ENCODE assay signal across 15 cellular contexts in the genomic region with DNA sequence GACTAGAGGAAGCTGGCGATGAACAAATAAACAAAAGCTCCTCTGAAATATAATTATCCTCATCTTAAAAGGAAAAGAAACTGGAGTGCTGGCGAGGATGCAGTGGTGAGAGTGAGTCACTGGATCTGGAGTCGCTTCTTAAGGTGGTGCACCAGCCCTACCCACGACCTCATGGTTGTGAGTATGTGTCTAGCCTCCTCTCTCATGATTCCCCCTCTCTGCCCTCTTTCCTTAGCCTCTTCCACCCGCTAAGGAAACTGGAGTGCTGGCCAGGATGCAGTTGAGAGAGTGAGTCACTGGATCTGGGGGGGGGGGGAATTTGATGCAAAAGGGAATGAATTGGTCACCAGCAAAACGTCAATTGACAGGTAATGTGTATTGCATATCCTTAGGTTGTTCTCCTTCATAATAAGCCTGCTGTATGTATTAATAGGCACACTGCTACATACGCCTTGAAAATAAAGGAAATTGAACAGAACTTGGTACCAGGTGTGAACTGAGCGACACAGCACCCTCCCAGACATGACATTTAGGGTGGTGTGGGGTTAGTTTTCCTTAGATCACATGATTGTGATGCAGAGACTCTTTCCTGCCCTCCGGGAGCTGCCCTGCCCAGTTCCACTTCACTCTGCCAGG. TPM values are rescaled to one million over a fixed set of nuclear protein-coding genes. Genes with fewer than 3 reads are reported as not detected.
DNase-seq lines count a peak whose midpoint lies in the region; ATAC-seq and TF ChIP-seq lines count a peak whose summit lies in the region.
"Had no signal": no experiment of that assay in that cellular context is flagged by ENCODE, and none has a peak within 500 bp of the region (broad histone marks: within the 10 kb centered on the region; RNA-seq: fewer than 3 reads in every experiment).

No MANE protein-coding gene starts in this region.

- no peaks in the 10 kb centered on the region for H3K9me2 ChIP-seq in GM23248 (ENCODE audit: insufficient read depth)

- no peak overlapping the region for H2AFZ ChIP-seq in GM23248

- no peak for TF ChIP-seq CTCF in Calu3 (IDR thresholded peaks at IDR 0.05; ENCODE audit: unreplicated experiment)

- H4K20me1 ChIP-seq in GM23248 (ENCODE audit: insufficient read depth) = no peaks in the 10 kb centered on the region

- no peaks in the 10 kb centered on the region for H3K9me3 Mint-ChIP-seq in Calu3 (ENCODE audit: low read depth, unreplicated experiment)

- H3K4me2 ChIP-seq in GM23248 (ENCODE audit: unreplicated experiment) = peak overlapping the region; percentile 63

- H3K4me1 Mint-ChIP-seq in Calu3 (ENCODE audit: low read depth, unreplicated experiment) = peaks cover 8% of the 10 kb centered on the region

- BruUV-seq in Calu3 (replicated peaks; lab: Mats Ljungman, UMichigan) = no TSS peak

- 26 to 31% methylated on average over 9 of the region's 9 CpGs for WGBS in GM23248 (ENCODE audit: low coverage in 1 of 2, low lambda C conversion rate in 2 of 2, missing lambda C conversion rate in 2 of 2), 2 experiments

- H3K27me3 ChIP-seq in GM23248 (replicated peaks; ENCODE audit: insufficient read depth) = no peaks in the 10 kb centered on the region

- H3K4me3 ChIP-seq in GM23248 = peak overlapping the region; percentile 17; the same call in 1 of the 2 replicates
- H3K4me3 ChIP-seq: stomach had no signal

- H3K4me1 ChIP-seq in GM23248 (ENCODE audit: insufficient read depth) = peaks cover 14% of the 10 kb centered on the region

- CTCF ChIA-PET in Calu3 (lab: Charles Lee) = interaction anchor here (0.7 kb wide), 2 partner anchors 17 to 926 kb away, joined by 3 to 4 read pairs; no protein-coding TSS in a partner anchor

- H3K9me3 ChIP-seq in GM23248 (ENCODE audit: low read depth) = no peaks in the 10 kb centered on the region
- H3K9me3 ChIP-seq: stomach had no signal

- no peaks in the 10 kb centered on the region for H3K36me3 ChIP-seq in GM23248 (ENCODE audit: low read depth)
- H3K36me3 ChIP-seq: stomach had no signal

- ATAC-seq in esophagus mucosa = peak; percentile 58

- peaks cover 61% of the 10 kb centered on the region for H3K27me3 Mint-ChIP-seq in Calu3 (ENCODE audit: unreplicated experiment)

- in situ Hi-C loops in GM23248 (cut with MboI) = loop anchor here (25.0 kb wide), 1 partner anchor 1324 kb away; no protein-coding TSS in a partner anchor

- H3K79me2 ChIP-seq in GM23248 (ENCODE audit: insufficient read depth) = no peaks in the 10 kb centered on the region

- no peaks in the 10 kb centered on the region for H3K36me3 Mint-ChIP-seq in Calu3 (ENCODE audit: insufficient read depth, unreplicated experiment)

- no peak overlapping the region for H3K27ac Mint-ChIP-seq in Calu3 (ENCODE audit: unreplicated experiment)

- H3K27ac ChIP-seq in GM23248 = no peak overlapping the region
- H3K27ac ChIP-seq: stomach had no signal

- H3K4me3 Mint-ChIP-seq in Calu3 (ENCODE audit: low read depth, unreplicated experiment) = no peak overlapping the region

- peaks cover 16% of the 10 kb centered on the region; the same call in 1 of the 2 replicates for H3F3A ChIP-seq in GM23248 (ENCODE audit: insufficient read depth)

- H3K9ac ChIP-seq in GM23248 = no peak overlapping the region

- peak; percentile 87 for DNase-seq in GM23248
- DNase-seq in RPMI7951 (ENCODE audit: low read depth) = peak; percentile 67
- peak; percentile 32 for DNase-seq in renal cortical epithelial cell (ENCODE audit: low read depth)
- DNase-seq in Calu3 = no peak
- DNase-seq in NK-92 (lab: John Stamatoyannopoulos, UW; ENCODE audit: unreplicated experiment) = no peak
- no peak for DNase-seq in NCI-H82 (lab: John Stamatoyannopoulos, UW)
- no peak for DNase-seq in NCI-H526 treated with DMSO at 0.1 percent for 48 hours (lab: John Stamatoyannopoulos, UW)
- DNase-seq: activated CD4-positive, alpha-beta T cell treated with anti-CD3 and anti-CD28 coated beads for 4 hours; head of caudate nucleus; MV-4-11; NCI-H524; posterior cingulate gyrus; stimulated activated CD4-positive, alpha-beta T cell treated with anti-CD3 and anti-CD28 coated beads, Interleukin-4, amount 100 ng/mL, for 1 hour; stomach had no signal

- intact Hi-C loops in Calu3 (cut with micrococcal nuclease; ENCODE audit: unreplicated experiment) = loop anchor here (10.0 kb wide), 1 partner anchor 1121 kb away; no protein-coding TSS in a partner anchor

RNA-seq across cellular contexts. Expression of a gene that starts 36.3 kb away (rescaled TPM):
- 9.7 and 16.7 TPM in 2 replicates for total RNA-seq in GM23248 (2014; rRNA removed; shearing (Covaris generic))
- 27.5 and 32.1 TPM in 2 replicates for polyA plus RNA-seq in GM23248 (2016; fragmentation: Nextera tagmentation; extraction: Ambion mirVana)
- total RNA-seq in RPMI7951 (2014; rRNA removed; shearing (Covaris generic)) = not detected in 2 replicates
- total RNA-seq in esophagus mucosa (2.3 TPM), renal cortical epithelial cell (0.20 TPM in 1 of 2 replicates, not detected in the other), Calu3 (2022) (not detected in 2 replicates)

Comparison
In these comparisons a context has a peak if more than half of its experiments do, and no peak if none do; other contexts are left out.
1. DNase-seq: peak in GM23248 (single experiment), RPMI7951 (single experiment) and renal cortical epithelial cell (single experiment); none in Calu3 (single experiment), NK-92 (single experiment), NCI-H82 (single experiment) and NCI-H526 treated with DMSO at 0.1 percent for 48 hours (single experiment).